ENCODE assay signal across 12 cellular contexts in genomic region chr14:39731912-39732311, GRCh38.
A peak's percentile ranks its signal among the peaks of the same experiment; 100 is the strongest.
DNase-seq lines count a peak whose midpoint lies in the region; ATAC-seq, FAIRE-seq and TF ChIP-seq lines count a peak whose summit lies in the region.
"Had no signal": no experiment of that assay in that cellular context is flagged by ENCODE, and none has a peak within 500 bp of the region (broad histone marks: within the 10 kb centered on the region; RNA-seq: fewer than 3 reads in every experiment).

No MANE protein-coding gene starts in this region.

- peak in 1 of 3 experiments; percentile 69; a peak in 2 of 4 replicates for TF ChIP-seq CTCF in H1 (IDR thresholded peaks at IDR 0.05; ENCODE audit: control extremely low read depth in 1 of 3, insufficient read depth in 1 of 3, low read depth in 1 of 3, low read length in 3 of 3)
- TF ChIP-seq CTCF in pancreas (IDR thresholded peaks at IDR 0.05), result no peak

- no peaks in the 10 kb centered on the region for H4K20me1 ChIP-seq in H1 (replicated peaks in 1 of 2; ENCODE audit: control insufficient read depth in 1 of 2, insufficient read depth in 2 of 2, low read length in 2 of 2)

- H3K79me2 ChIP-seq in H1 (ENCODE audit: control insufficient read depth in 1 of 2, insufficient read depth in 2 of 2, low read length in 2 of 2), result no peaks in the 10 kb centered on the region

- H3K23me2 ChIP-seq in H1 (ENCODE audit: low read depth, low read length), result no peaks in the 10 kb centered on the region

- H3K4me3 ChIP-seq in H1 (ENCODE audit: extremely low read depth in 1 of 4, insufficient read depth in 2 of 4, low read depth in 3 of 4, low read length in 4 of 4) (no peak overlapping the region), pancreas (no peak overlapping the region)
- H3K4me3 ChIP-seq: thoracic aorta had no signal

- H3K4me1 ChIP-seq in H1 (replicated peaks in 1 of 4; ENCODE audit: control insufficient read depth in 3 of 4, insufficient read depth in 4 of 4, low read length in 3 of 4) (no peaks in the 10 kb centered on the region), pancreas (no peaks in the 10 kb centered on the region)

- CTCF ChIA-PET in H1 (lab: Charles Lee; ENCODE audit: partially characterized antibody), result interaction anchor here (0.7 to 3.1 kb wide), 12 partner anchors 9 to 276 kb away, joined by 3 to 11 read pairs (median 3); no protein-coding TSS in a partner anchor

- H2AK5ac ChIP-seq in H1 (ENCODE audit: low read depth, low read length), result 0 out of 2 replicates have a peak overlapping the region, but pooled peaks have one; percentile 15

- H3K4me2 ChIP-seq in H1 (ENCODE audit: insufficient read depth in 1 of 2, low read depth in 2 of 2, low read length in 2 of 2), result no peak overlapping the region

- H4K91ac ChIP-seq in H1 (replicated peaks; ENCODE audit: insufficient read length, low read length), result no peak overlapping the region

- H2BK15ac ChIP-seq in H1 (ENCODE audit: low read length), result no peak overlapping the region

- no peak overlapping the region for H3K23ac ChIP-seq in H1 (ENCODE audit: insufficient read length)

- 68% methylated on average over 2 of the region's 2 CpGs; no CpG with 5 or more reads in 1 of the 2 experiments for WGBS in H1 (ENCODE audit: extremely low coverage in 1 of 2, insufficient coverage in 1 of 2, insufficient read length in 1 of 2, insufficient replicate concordance in 2 of 2, low coverage in 1 of 2, low lambda C conversion rate in 2 of 2, missing lambda C conversion rate in 1 of 2), 2 experiments
- WGBS in pancreas, 2 donors, result 62 to 76% methylated on average over 2 of the region's 2 CpGs

- ATAC-seq in GM18502 (IDR thresholded peaks at IDR 0.05; ENCODE audit: poor library complexity, unreplicated experiment) (peak; percentile 77), pancreas (no peak)
- ATAC-seq: activated CD8-positive, alpha-beta memory T cell treated with anti-CD3 and anti-CD28 coated beads, Interleukin-2, amount 10 ng/mL, durations not matched to agents 7 days and 5 days had no signal

- no peak overlapping the region for H3K9ac ChIP-seq in H1 (replicated peaks in 1 of 4; ENCODE audit: extremely low read depth in 1 of 4, low read depth in 3 of 4, low read length in 3 of 4)

- TF ChIP-seq POLR2A in H1 (IDR thresholded peaks at IDR 0.05; ENCODE audit: control extremely low read depth in 1 of 2, low read depth in 2 of 2, low read length in 2 of 2), result no peak

- H3K27me3 ChIP-seq in H1 (replicated peaks in 1 of 4; ENCODE audit: control insufficient read depth in 3 of 4, extremely low read depth in 1 of 4, insufficient read depth in 3 of 4, low read length in 3 of 4) (no peaks in the 10 kb centered on the region), pancreas (no peaks in the 10 kb centered on the region)

- no peak overlapping the region for H3K14ac ChIP-seq in H1 (ENCODE audit: insufficient read length)

- H3K79me1 ChIP-seq in H1 (ENCODE audit: low read depth, low read length), result no peaks in the 10 kb centered on the region

- no peak overlapping the region for H3K18ac ChIP-seq in H1 (ENCODE audit: extremely low read depth, low read length)

- intact Hi-C loops in pancreas (cut with DNase I), result no loop called here

- TF ChIP-seq RAD21 in H1 (IDR thresholded peaks at IDR 0.05 in 1 of 2, conservative IDR thresholded peaks at IDR 0.05 in 1 of 2; ENCODE audit: low read depth in 2 of 2, low read length in 2 of 2), result peak; percentile 20 to 42; a peak in 3 of 4 replicates

- no peak for FAIRE-seq in H1 (lab: Jason Lieb, UNC)
- no peak for FAIRE-seq in pancreas (lab: Jason Lieb, UNC)

- no peak overlapping the region for H3K4ac ChIP-seq in H1 (replicated peaks; ENCODE audit: insufficient read length, low read depth, low read length)

- H3K9me3 ChIP-seq in H1 (ENCODE audit: insufficient read depth in 2 of 2, low read depth in 1 of 2, low read length in 1 of 2) (0 out of 4 replicates have a peak, but pooled peaks cover 0 to 3% of the 10 kb centered on the region in 2 experiments), pancreas (no peaks in the 10 kb centered on the region)
- H3K9me3 ChIP-seq: thoracic aorta had no signal

- no peak overlapping the region for H2BK12ac ChIP-seq in H1 (ENCODE audit: low read depth, low read length)

- no peak overlapping the region for H4K5ac ChIP-seq in H1 (ENCODE audit: insufficient read length, low read depth, low read length)

- POLR2A ChIA-PET in H1 (lab: Charles Lee; ENCODE audit: partially characterized antibody), result no interaction called here

- H2BK120ac ChIP-seq in H1 (replicated peaks; ENCODE audit: low read depth, low read length), result no peak overlapping the region

- H2BK20ac ChIP-seq in H1 (ENCODE audit: low read length), result no peak overlapping the region

- H2AFZ ChIP-seq in H1 (ENCODE audit: low read length), result no peak overlapping the region

- H4K8ac ChIP-seq in H1 (ENCODE audit: extremely low read depth, insufficient read depth, low read length), result no peak overlapping the region

- DNase-seq in NCI-H2171 treated with DMSO at 0.1 percent for 48 hours (lab: John Stamatoyannopoulos, UW) (peak; percentile 6), NCI-H2171 (lab: John Stamatoyannopoulos, UW) (no peak), KBM-7 (peak; percentile 8), H1 (ENCODE audit: low read depth in 1 of 2, low spot score in 2 of 2) (no peak), HuH-7.5 (ENCODE audit: low spot score) (no peak), pancreas (no peak), occipital lobe (lab: John Stamatoyannopoulos, UW) (no peak)
- DNase-seq: activated CD8-positive, alpha-beta memory T cell treated with anti-CD3 and anti-CD28 coated beads, Interleukin-2, amount 10 ng/mL, durations not matched to agents 7 days and 5 days; EL; NCI-H2227 treated with DMSO at 0.1 percent for 48 hours had no signal

- in situ Hi-C loops in KBM-7 (cut with MboI; ENCODE audit: low pct_unique_long_range_greater_than_20kb, low sequenced_read_pairs), result no loop called here

- H3K36me3 ChIP-seq in H1 (ENCODE audit: control insufficient read depth in 2 of 4, insufficient read depth in 4 of 4, low read length in 3 of 4) (no peaks in the 10 kb centered on the region), pancreas (no peaks in the 10 kb centered on the region)
- H3K36me3 ChIP-seq: thoracic aorta had no signal

- no peak overlapping the region for H2BK5ac ChIP-seq in H1 (ENCODE audit: low read depth, low read length)

- TF ChIP-seq EP300 in H1 (IDR thresholded peaks at IDR 0.05; ENCODE audit: borderline replicate concordance in 1 of 2, low read depth in 2 of 2, low read length in 2 of 2), result no peak

- H3K56ac ChIP-seq in H1 (replicated peaks; ENCODE audit: insufficient read length, low read depth, low read length), result no peak overlapping the region

- H3K27ac ChIP-seq in H1 (ENCODE audit: low read depth, low read length), result no peak overlapping the region
- H3K27ac ChIP-seq in pancreas, result no peak overlapping the region
- H3K27ac ChIP-seq: thoracic aorta had no signal

TF ChIP-seq in H1, 55 proteins besides CTCF, POLR2A, EP300 and RAD21:
- no peak for TF ChIP-seq SIX5 (IDR thresholded peaks at IDR 0.05; ENCODE audit: low read depth, low read length)
- TF ChIP-seq CEBPB (IDR thresholded peaks at IDR 0.05; ENCODE audit: low read depth, low read length), result no peak
- TF ChIP-seq TEAD4 (IDR thresholded peaks at IDR 0.05; ENCODE audit: low read depth, low read length), result no peak
- TF ChIP-seq NRF1 (IDR thresholded peaks at IDR 0.05; ENCODE audit: low read depth, low read length), result no peak
- no peak for TF ChIP-seq BRCA1 (IDR thresholded peaks at IDR 0.05; ENCODE audit: low read depth, low read length)
- TF ChIP-seq FOSL1 (IDR thresholded peaks at IDR 0.05; ENCODE audit: insufficient read depth, low read depth, low read length), result no peak
- TF ChIP-seq SAP30 (IDR thresholded peaks at IDR 0.05; ENCODE audit: insufficient read depth, insufficient replicate concordance, low read length), result no peak
- no peak for TF ChIP-seq ATF3 (IDR thresholded peaks at IDR 0.05; ENCODE audit: insufficient read depth, low read depth, low read length)
- no peak for TF ChIP-seq E2F6 (IDR thresholded peaks at IDR 0.05)
- TF ChIP-seq CHD1 (IDR thresholded peaks at IDR 0.05; ENCODE audit: low read depth, low read length), result no peak
- TF ChIP-seq YY1 (IDR thresholded peaks at IDR 0.05; ENCODE audit: low read depth, low read length), result no peak
- no peak for TF ChIP-seq KDM4A (IDR thresholded peaks at IDR 0.05; ENCODE audit: low read depth, low read length, severe bottlenecking)
- no peak for TF ChIP-seq JUN (IDR thresholded peaks at IDR 0.05; ENCODE audit: low read depth, low read length)
- no peak for TF ChIP-seq SUZ12 (IDR thresholded peaks at IDR 0.05; ENCODE audit: low read length)
- no peak for TF ChIP-seq RFX5 (IDR thresholded peaks at IDR 0.05; ENCODE audit: borderline replicate concordance, low read depth, low read length)
- no peak for TF ChIP-seq TCF12 (IDR thresholded peaks at IDR 0.05; ENCODE audit: low read depth, low read length)
- TF ChIP-seq ZNF274 (IDR thresholded peaks at IDR 0.05; ENCODE audit: borderline replicate concordance, extremely low read depth, low read length), result no peak
- TF ChIP-seq GTF2F1 (IDR thresholded peaks at IDR 0.05; ENCODE audit: borderline replicate concordance, low read depth, low read length), result no peak
- no peak for TF ChIP-seq ATF2 (IDR thresholded peaks at IDR 0.05; ENCODE audit: low read length)

Comparison
In these comparisons a context has a peak if more than half of its experiments do, and no peak if none do; other contexts are left out.
1. DNase-seq: peak in NCI-H2171 treated with DMSO at 0.1 percent for 48 hours (single experiment) and KBM-7 (single experiment); none in NCI-H2171 (single experiment), H1 (0 of 2), HuH-7.5 (single experiment), pancreas (0 of 6) and occipital lobe (single experiment).